13 cellular contexts compared by ENCODE assay signal in the genomic region with DNA sequence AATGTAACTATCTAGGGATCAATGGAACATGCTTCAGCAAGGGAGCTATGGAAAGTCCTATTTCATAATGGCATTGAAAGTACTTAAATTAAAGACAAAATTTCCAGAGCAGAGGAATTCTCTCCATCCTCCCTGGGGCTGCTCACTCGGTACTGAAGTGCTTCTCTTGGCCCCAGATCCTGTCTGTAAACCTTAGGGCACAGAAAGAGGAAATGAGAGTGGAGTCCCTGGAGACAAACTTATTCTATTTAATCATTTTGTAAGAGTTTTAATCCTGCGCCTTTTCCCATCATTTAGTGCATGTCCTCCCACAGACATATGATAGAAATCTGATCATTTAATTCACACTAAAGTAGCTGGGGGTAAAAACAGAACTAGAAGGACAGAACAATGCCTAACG. TPM values are rescaled to one million over a fixed set of nuclear protein-coding genes. Genes with fewer than 3 reads are reported as not detected.
"Had no signal": no experiment of that assay in that cellular context is flagged by ENCODE, and none has a peak within 500 bp of the region (broad histone marks: within the 10 kb centered on the region; RNA-seq: fewer than 3 reads in every experiment).

No MANE protein-coding gene starts in this region.

- H3K36me3 Mint-ChIP-seq: activated naive CD8-positive, alpha-beta T cell treated with anti-CD3 and anti-CD28 coated beads, Interleukin-2, amount 10 ng/mL, durations not matched to agents 7 days and 5 days had no signal

- DNase-seq: activated CD4-positive, alpha-beta T cell treated with anti-CD3 and anti-CD28 coated beads, Interleukin-2, amount 10 ng/mL, durations not matched to agents 7 days and 5 days; activated CD8-positive, alpha-beta memory T cell treated with anti-CD3 and anti-CD28 coated beads for 24 hours; activated naive CD4-positive, alpha-beta T cell; activated naive CD8-positive, alpha-beta T cell treated with anti-CD3 and anti-CD28 coated beads, Interleukin-2, amount 10 ng/mL, durations not matched to agents 7 days and 5 days; anterior cingulate cortex; brain microvascular endothelial cell; cerebellar nuclear complex; effector memory CD4-positive, alpha-beta T cell; foreskin keratinocyte; stimulated activated CD4-positive, alpha-beta T cell treated with anti-CD3 and anti-CD28 coated beads, Interleukin-1b, Interleukin-23, amount 100 ng/mL, for 48 hours; tibial artery had no signal

- H3K27ac ChIP-seq: brain microvascular endothelial cell, foreskin keratinocyte, tibial artery, vagina had no signal

- H3K9me3 Mint-ChIP-seq: activated CD4-positive, alpha-beta T cell treated with anti-CD3 and anti-CD28 coated beads, Interleukin-2, amount 10 ng/mL, durations not matched to agents 7 days and 5 days; activated naive CD8-positive, alpha-beta T cell treated with anti-CD3 and anti-CD28 coated beads, Interleukin-2, amount 10 ng/mL, durations not matched to agents 7 days and 5 days had no signal

- H3K4me1 Mint-ChIP-seq: activated CD4-positive, alpha-beta T cell treated with anti-CD3 and anti-CD28 coated beads, Interleukin-2, amount 10 ng/mL, durations not matched to agents 7 days and 5 days; activated naive CD8-positive, alpha-beta T cell treated with anti-CD3 and anti-CD28 coated beads, Interleukin-2, amount 10 ng/mL, durations not matched to agents 7 days and 5 days had no signal

- H3K9me3 ChIP-seq: tibial artery, vagina had no signal

- H3K36me3 ChIP-seq: brain microvascular endothelial cell, tibial artery, vagina had no signal

- H3K27ac Mint-ChIP-seq: activated CD4-positive, alpha-beta T cell treated with anti-CD3 and anti-CD28 coated beads, Interleukin-2, amount 10 ng/mL, durations not matched to agents 7 days and 5 days; activated naive CD8-positive, alpha-beta T cell treated with anti-CD3 and anti-CD28 coated beads, Interleukin-2, amount 10 ng/mL, durations not matched to agents 7 days and 5 days had no signal

- ATAC-seq: foreskin keratinocyte had no signal

- H3K27me3 ChIP-seq: brain microvascular endothelial cell, foreskin keratinocyte, tibial artery, vagina had no signal

- H3K4me3 Mint-ChIP-seq: activated CD4-positive, alpha-beta T cell treated with anti-CD3 and anti-CD28 coated beads, Interleukin-2, amount 10 ng/mL, durations not matched to agents 7 days and 5 days; activated naive CD8-positive, alpha-beta T cell treated with anti-CD3 and anti-CD28 coated beads, Interleukin-2, amount 10 ng/mL, durations not matched to agents 7 days and 5 days had no signal

- H3K4me3 ChIP-seq: tibial artery, vagina had no signal

RNA-seq across cellular contexts. Expression of a gene that starts 20.9 kb away (rescaled TPM):
- total RNA-seq: activated CD4-positive, alpha-beta T cell treated with anti-CD3 and anti-CD28 coated beads, Interleukin-2, amount 10 ng/mL, durations not matched to agents 7 days and 5 days; activated naive CD8-positive, alpha-beta T cell treated with anti-CD3 and anti-CD28 coated beads, Interleukin-2, amount 10 ng/mL, durations not matched to agents 7 days and 5 days; T-helper 2 cell treated with Interferon-gamma antibody and Interleukin-4, amounts not matched to agents 100 ng/mL and 5 ng/mL, for 36 hours had no signal
